10 cellular contexts compared by ENCODE assay signal in the genomic region with DNA sequence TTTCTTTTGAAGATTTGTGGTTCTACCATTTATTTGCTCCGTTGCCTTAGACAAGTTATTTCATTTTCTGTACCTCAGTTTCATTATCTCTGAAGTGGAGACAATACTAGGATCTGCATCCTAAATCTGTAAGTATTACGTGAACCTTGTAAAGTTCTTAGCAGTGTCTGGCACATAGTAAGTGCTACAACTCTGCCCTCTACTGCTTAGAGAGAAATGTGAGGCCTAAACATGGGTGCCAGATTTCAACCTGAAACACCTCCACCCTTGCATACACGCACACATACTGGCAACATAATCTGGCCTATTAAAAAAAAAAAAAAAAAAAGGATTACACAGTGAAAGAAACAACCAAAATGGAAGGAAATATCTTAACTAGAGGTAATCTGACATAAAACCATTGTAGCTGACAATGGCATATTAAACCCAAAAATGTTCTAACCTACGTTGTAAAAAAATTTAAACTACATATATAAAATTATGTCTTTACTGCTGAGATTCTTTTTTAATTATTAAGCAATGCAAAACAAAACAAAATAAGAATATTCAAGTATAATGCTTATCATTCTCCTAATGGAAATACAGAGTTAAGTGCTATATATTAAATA.
A peak's percentile ranks its signal among the peaks of the same experiment; 100 is the strongest.
DNase-seq lines count a peak whose midpoint lies in the region; ATAC-seq lines count a peak whose summit lies in the region.
"Had no signal": no experiment of that assay in that cellular context is flagged by ENCODE, and none has a peak within 500 bp of the region (broad histone marks: within the 10 kb centered on the region; RNA-seq: fewer than 3 reads in every experiment).

No MANE protein-coding gene starts in this region.

- no peak overlapping the region for H3K27ac ChIP-seq in epithelial cell of prostate
- H3K27ac ChIP-seq: BLaER1 treated with 17β-estradiol and CSF1 and Interleukin-3, amounts not matched to agents 10 nM and 100 nM had no signal

- ATAC-seq in HG02642 (IDR thresholded peaks at IDR 0.05; ENCODE audit: poor library complexity, unreplicated experiment) = peak; percentile 74

- DNase-seq in NCI-H2029 (lab: John Stamatoyannopoulos, UW) (peak; percentile 23), NCI-H2029 treated with DMSO at 0.1 percent for 48 hours (lab: John Stamatoyannopoulos, UW) (no peak), NCI-H2171 treated with DMSO at 0.1 percent for 48 hours (lab: John Stamatoyannopoulos, UW) (peak; percentile 65), epithelial cell of prostate (ENCODE audit: low read depth, low spot score) (peak; percentile 5), renal cortical epithelial cell (ENCODE audit: low read depth) (peak; percentile 71), activated gamma-delta T cell (lab: John Stamatoyannopoulos, UW) (no peak)
- DNase-seq in central memory CD4-positive, alpha-beta T cell = no peak
- DNase-seq: activated naive CD8-positive, alpha-beta T cell treated with anti-CD3 and anti-CD28 coated beads, Interleukin-2, amount 10 ng/mL, durations not matched to agents 7 days and 5 days had no signal

Comparison
In these comparisons a context has a peak if more than half of its experiments do, and no peak if none do; other contexts are left out.
1. DNase-seq: peak in NCI-H2029 (single experiment), NCI-H2171 treated with DMSO at 0.1 percent for 48 hours (single experiment), epithelial cell of prostate (single experiment) and renal cortical epithelial cell (single experiment); none in NCI-H2029 treated with DMSO at 0.1 percent for 48 hours (single experiment), central memory CD4-positive, alpha-beta T cell (single experiment) and activated gamma-delta T cell (single experiment).